9 cellular contexts compared by ENCODE assay signal in genomic region chr13:70338608-70339007, GRCh38.
"Had no signal": no experiment of that assay in that cellular context is flagged by ENCODE, and none has a peak within 500 bp of the region (broad histone marks: within the 10 kb centered on the region; RNA-seq: fewer than 3 reads in every experiment).

No MANE protein-coding gene starts in this region.

- DNase-seq: H9, HCEC 1CT, IMR-90, KG1 had no signal

- H3K4me3 ChIP-seq: GM23338, K562 had no signal

- FAIRE-seq: H1, H54, HTR-8/SVneo, K562 had no signal

- H3K4me2 ChIP-seq: GM23338 had no signal
